In the genomic region with DNA sequence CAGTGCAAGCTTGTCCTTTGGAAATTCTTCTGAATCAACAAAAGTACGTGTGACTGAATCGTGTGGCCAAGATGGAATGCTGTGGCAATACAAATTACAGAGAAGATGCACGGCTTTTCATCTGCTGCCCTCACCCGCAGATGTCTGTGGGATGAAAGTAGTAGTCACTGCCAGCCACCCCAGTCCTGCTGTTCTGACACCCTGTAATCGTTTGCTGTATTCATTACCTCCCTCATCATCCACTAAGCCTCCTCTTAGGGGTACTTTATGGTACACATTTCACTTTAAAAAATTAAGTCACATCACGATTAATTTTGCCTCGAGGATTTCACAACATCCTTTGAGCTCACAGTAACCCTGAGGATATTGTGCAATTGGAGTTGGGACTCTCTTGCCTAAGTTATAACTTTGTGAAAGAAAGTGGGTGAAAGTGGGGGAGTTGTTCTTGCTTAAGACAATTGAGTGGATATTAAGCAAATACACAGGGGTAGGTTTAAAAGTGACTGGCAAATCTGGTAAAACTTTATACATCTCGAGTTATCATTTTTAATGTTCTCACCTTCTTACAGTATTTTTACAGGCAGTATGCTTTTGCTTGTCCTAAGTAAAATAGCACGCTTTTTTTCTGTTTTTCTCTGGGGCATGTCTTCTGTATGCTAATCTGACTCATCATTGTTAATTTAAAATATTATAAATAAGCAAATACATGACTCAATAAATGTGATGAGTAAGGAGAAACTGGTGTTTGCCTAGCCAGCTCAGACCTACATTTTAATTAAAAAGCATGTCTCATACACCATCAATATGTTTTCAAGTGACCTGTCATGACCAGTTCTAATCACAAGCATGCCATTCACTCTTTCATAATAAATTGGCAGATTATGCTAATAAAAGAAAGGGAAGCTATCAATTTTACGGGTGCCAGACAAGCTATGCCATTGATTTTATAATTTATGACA, we compare ENCODE assay signal across 1 cellular context.
TF ChIP-seq lines count a peak whose summit lies in the region.

No MANE protein-coding gene starts in this region.

TF ChIP-seq in HepG2, 621 proteins besides CTCF, POLR2A, EP300 and RAD21 (continued from another document and continues in another):
- TF ChIP-seq, protein P1, sequence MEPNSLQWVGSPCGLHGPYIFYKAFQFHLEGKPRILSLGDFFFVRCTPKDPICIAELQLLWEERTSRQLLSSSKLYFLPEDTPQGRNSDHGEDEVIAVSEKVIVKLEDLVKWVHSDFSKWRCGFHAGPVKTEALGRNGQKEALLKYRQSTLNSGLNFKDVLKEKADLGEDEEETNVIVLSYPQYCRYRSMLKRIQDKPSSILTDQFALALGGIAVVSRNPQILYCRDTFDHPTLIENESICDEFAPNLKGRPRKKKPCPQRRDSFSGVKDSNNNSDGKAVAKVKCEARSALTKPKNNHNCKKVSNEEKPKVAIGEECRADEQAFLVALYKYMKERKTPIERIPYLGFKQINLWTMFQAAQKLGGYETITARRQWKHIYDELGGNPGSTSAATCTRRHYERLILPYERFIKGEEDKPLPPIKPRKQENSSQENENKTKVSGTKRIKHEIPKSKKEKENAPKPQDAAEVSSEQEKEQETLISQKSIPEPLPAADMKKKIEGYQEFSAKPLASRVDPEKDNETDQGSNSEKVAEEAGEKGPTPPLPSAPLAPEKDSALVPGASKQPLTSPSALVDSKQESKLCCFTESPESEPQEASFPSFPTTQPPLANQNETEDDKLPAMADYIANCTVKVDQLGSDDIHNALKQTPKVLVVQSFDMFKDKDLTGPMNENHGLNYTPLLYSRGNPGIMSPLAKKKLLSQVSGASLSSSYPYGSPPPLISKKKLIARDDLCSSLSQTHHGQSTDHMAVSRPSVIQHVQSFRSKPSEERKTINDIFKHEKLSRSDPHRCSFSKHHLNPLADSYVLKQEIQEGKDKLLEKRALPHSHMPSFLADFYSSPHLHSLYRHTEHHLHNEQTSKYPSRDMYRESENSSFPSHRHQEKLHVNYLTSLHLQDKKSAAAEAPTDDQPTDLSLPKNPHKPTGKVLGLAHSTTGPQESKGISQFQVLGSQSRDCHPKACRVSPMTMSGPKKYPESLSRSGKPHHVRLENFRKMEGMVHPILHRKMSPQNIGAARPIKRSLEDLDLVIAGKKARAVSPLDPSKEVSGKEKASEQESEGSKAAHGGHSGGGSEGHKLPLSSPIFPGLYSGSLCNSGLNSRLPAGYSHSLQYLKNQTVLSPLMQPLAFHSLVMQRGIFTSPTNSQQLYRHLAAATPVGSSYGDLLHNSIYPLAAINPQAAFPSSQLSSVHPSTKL (CRISPR knock-in tag; IDR thresholded peaks at IDR 0.05) = peak; percentile 98
- no peak for TF ChIP-seq HOXA7 (CRISPR knock-in tag; IDR thresholded peaks at IDR 0.05)
- TF ChIP-seq ZNF775 (CRISPR knock-in tag; IDR thresholded peaks at IDR 0.05; ENCODE audit: borderline replicate concordance) = no peak
- TF ChIP-seq, protein P2, sequence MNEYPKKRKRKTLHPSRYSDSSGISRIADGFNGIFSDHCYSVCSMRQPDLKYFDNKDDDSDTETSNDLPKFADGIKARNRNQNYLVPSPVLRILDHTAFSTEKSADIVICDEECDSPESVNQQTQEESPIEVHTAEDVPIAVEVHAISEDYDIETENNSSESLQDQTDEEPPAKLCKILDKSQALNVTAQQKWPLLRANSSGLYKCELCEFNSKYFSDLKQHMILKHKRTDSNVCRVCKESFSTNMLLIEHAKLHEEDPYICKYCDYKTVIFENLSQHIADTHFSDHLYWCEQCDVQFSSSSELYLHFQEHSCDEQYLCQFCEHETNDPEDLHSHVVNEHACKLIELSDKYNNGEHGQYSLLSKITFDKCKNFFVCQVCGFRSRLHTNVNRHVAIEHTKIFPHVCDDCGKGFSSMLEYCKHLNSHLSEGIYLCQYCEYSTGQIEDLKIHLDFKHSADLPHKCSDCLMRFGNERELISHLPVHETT (CRISPR knock-in tag; conservative IDR thresholded peaks at IDR 0.05) = no peak
- no peak for TF ChIP-seq SYNCRIP (IDR thresholded peaks at IDR 0.05; ENCODE audit: insufficient read depth, low read depth, low read length)
- no peak for TF ChIP-seq RFX3 (CRISPR knock-in tag; IDR thresholded peaks at IDR 0.05)
- TF ChIP-seq, protein P3, sequence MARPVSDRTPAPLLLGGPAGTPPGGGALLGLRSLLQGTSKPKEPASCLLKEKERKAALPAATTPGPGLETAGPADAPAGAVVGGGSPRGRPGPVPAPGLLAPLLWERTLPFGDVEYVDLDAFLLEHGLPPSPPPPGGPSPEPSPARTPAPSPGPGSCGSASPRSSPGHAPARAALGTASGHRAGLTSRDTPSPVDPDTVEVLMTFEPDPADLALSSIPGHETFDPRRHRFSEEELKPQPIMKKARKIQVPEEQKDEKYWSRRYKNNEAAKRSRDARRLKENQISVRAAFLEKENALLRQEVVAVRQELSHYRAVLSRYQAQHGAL (CRISPR knock-in tag; IDR thresholded peaks at IDR 0.05; ENCODE audit: not compliant biosample characterization) = no peak
- TF ChIP-seq MED8 (CRISPR knock-in tag; IDR thresholded peaks at IDR 0.05; ENCODE audit: insufficient replicate concordance) = no peak
- TF ChIP-seq NFYB (CRISPR knock-in tag; IDR thresholded peaks at IDR 0.05) = no peak
- TF ChIP-seq STAG1 (CRISPR knock-in tag; IDR thresholded peaks at IDR 0.05) = no peak
- no peak for TF ChIP-seq KLF13 (CRISPR knock-in tag; IDR thresholded peaks at IDR 0.05)
- TF ChIP-seq, protein P4, sequence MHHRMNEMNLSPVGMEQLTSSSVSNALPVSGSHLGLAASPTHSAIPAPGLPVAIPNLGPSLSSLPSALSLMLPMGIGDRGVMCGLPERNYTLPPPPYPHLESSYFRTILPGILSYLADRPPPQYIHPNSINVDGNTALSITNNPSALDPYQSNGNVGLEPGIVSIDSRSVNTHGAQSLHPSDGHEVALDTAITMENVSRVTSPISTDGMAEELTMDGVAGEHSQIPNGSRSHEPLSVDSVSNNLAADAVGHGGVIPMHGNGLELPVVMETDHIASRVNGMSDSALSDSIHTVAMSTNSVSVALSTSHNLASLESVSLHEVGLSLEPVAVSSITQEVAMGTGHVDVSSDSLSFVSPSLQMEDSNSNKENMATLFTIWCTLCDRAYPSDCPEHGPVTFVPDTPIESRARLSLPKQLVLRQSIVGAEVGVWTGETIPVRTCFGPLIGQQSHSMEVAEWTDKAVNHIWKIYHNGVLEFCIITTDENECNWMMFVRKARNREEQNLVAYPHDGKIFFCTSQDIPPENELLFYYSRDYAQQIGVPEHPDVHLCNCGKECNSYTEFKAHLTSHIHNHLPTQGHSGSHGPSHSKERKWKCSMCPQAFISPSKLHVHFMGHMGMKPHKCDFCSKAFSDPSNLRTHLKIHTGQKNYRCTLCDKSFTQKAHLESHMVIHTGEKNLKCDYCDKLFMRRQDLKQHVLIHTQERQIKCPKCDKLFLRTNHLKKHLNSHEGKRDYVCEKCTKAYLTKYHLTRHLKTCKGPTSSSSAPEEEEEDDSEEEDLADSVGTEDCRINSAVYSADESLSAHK (CRISPR knock-in tag; IDR thresholded peaks at IDR 0.05; ENCODE audit: borderline replicate concordance) = no peak
- TF ChIP-seq GTF3A (CRISPR knock-in tag; conservative IDR thresholded peaks at IDR 0.05) = no peak
- no peak for TF ChIP-seq JUN (CRISPR knock-in tag; IDR thresholded peaks at IDR 0.05)
- TF ChIP-seq CREM (IDR thresholded peaks at IDR 0.05) = peak; percentile 78
- TF ChIP-seq CREM (CRISPR knock-in tag; IDR thresholded peaks at IDR 0.05) = no peak
- TF ChIP-seq ZNF24 (IDR thresholded peaks at IDR 0.05) = 0 out of 2 replicates have a peak, but pooled peaks have one; percentile 6
- TF ChIP-seq, protein P5, sequence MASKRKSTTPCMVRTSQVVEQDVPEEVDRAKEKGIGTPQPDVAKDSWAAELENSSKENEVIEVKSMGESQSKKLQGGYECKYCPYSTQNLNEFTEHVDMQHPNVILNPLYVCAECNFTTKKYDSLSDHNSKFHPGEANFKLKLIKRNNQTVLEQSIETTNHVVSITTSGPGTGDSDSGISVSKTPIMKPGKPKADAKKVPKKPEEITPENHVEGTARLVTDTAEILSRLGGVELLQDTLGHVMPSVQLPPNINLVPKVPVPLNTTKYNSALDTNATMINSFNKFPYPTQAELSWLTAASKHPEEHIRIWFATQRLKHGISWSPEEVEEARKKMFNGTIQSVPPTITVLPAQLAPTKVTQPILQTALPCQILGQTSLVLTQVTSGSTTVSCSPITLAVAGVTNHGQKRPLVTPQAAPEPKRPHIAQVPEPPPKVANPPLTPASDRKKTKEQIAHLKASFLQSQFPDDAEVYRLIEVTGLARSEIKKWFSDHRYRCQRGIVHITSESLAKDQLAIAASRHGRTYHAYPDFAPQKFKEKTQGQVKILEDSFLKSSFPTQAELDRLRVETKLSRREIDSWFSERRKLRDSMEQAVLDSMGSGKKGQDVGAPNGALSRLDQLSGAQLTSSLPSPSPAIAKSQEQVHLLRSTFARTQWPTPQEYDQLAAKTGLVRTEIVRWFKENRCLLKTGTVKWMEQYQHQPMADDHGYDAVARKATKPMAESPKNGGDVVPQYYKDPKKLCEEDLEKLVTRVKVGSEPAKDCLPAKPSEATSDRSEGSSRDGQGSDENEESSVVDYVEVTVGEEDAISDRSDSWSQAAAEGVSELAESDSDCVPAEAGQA (IDR thresholded peaks at IDR 0.05; ENCODE audit: low read depth) = no peak
- TF ChIP-seq, protein P5 (CRISPR knock-in tag; IDR thresholded peaks at IDR 0.05; ENCODE audit: borderline replicate concordance) = no peak
- TF ChIP-seq NRL (CRISPR knock-in tag; IDR thresholded peaks at IDR 0.05; ENCODE audit: borderline replicate concordance) = no peak
- TF ChIP-seq HMGA1 (CRISPR knock-in tag; conservative IDR thresholded peaks at IDR 0.05) = no peak
- TF ChIP-seq ZNF547 (CRISPR knock-in tag; IDR thresholded peaks at IDR 0.05) = no peak
- no peak for TF ChIP-seq SETDB1 (CRISPR knock-in tag; IDR thresholded peaks at IDR 0.05; ENCODE audit: borderline replicate concordance)
- no peak for TF ChIP-seq FIP1L1 (IDR thresholded peaks at IDR 0.05; ENCODE audit: borderline replicate concordance, insufficient read depth, low read depth, low read length)
- TF ChIP-seq, protein P6, sequence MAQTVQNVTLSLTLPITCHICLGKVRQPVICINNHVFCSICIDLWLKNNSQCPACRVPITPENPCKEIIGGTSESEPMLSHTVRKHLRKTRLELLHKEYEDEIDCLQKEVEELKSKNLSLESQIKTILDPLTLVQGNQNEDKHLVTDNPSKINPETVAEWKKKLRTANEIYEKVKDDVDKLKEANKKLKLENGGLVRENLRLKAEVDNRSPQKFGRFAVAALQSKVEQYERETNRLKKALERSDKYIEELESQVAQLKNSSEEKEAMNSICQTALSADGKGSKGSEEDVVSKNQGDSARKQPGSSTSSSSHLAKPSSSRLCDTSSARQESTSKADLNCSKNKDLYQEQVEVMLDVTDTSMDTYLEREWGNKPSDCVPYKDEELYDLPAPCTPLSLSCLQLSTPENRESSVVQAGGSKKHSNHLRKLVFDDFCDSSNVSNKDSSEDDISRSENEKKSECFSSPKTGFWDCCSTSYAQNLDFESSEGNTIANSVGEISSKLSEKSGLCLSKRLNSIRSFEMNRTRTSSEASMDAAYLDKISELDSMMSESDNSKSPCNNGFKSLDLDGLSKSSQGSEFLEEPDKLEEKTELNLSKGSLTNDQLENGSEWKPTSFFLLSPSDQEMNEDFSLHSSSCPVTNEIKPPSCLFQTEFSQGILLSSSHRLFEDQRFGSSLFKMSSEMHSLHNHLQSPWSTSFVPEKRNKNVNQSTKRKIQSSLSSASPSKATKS (CRISPR knock-in tag; IDR thresholded peaks at IDR 0.05) = peak; percentile 79; the same call in 1 of the 2 replicates
- no peak for TF ChIP-seq POLR2G (IDR thresholded peaks at IDR 0.05; ENCODE audit: low read depth, low read length)
- TF ChIP-seq BHLHE40 (IDR thresholded peaks at IDR 0.05; ENCODE audit: low read length) = peak; percentile 64; the same call in 1 of the 2 replicates
- TF ChIP-seq TAF15 (IDR thresholded peaks at IDR 0.05; ENCODE audit: low read depth, low read length, poor library complexity, severe bottlenecking) = no peak
- TF ChIP-seq ZNF446 (CRISPR knock-in tag; IDR thresholded peaks at IDR 0.05) = no peak
- TF ChIP-seq, protein P7, sequence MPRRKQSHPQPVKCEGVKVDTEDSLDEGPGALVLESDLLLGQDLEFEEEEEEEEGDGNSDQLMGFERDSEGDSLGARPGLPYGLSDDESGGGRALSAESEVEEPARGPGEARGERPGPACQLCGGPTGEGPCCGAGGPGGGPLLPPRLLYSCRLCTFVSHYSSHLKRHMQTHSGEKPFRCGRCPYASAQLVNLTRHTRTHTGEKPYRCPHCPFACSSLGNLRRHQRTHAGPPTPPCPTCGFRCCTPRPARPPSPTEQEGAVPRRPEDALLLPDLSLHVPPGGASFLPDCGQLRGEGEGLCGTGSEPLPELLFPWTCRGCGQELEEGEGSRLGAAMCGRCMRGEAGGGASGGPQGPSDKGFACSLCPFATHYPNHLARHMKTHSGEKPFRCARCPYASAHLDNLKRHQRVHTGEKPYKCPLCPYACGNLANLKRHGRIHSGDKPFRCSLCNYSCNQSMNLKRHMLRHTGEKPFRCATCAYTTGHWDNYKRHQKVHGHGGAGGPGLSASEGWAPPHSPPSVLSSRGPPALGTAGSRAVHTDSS (CRISPR knock-in tag; conservative IDR thresholded peaks at IDR 0.05) = no peak
- no peak for TF ChIP-seq ZNF773 (CRISPR knock-in tag; IDR thresholded peaks at IDR 0.05; ENCODE audit: borderline replicate concordance)
- no peak for TF ChIP-seq ZNF619 (CRISPR knock-in tag; IDR thresholded peaks at IDR 0.05)
- no peak for TF ChIP-seq FOXA1 (IDR thresholded peaks at IDR 0.05)
- TF ChIP-seq FOXA1 (CRISPR knock-in tag; IDR thresholded peaks at IDR 0.05) = no peak
- no peak for TF ChIP-seq SAFB2 (CRISPR knock-in tag; IDR thresholded peaks at IDR 0.05; ENCODE audit: borderline replicate concordance, low read depth)
- TF ChIP-seq, protein P8, sequence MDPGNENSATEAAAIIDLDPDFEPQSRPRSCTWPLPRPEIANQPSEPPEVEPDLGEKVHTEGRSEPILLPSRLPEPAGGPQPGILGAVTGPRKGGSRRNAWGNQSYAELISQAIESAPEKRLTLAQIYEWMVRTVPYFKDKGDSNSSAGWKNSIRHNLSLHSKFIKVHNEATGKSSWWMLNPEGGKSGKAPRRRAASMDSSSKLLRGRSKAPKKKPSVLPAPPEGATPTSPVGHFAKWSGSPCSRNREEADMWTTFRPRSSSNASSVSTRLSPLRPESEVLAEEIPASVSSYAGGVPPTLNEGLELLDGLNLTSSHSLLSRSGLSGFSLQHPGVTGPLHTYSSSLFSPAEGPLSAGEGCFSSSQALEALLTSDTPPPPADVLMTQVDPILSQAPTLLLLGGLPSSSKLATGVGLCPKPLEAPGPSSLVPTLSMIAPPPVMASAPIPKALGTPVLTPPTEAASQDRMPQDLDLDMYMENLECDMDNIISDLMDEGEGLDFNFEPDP (CRISPR knock-in tag; conservative IDR thresholded peaks at IDR 0.05) = no peak
- 0 out of 2 replicates have a peak, but pooled peaks have one; percentile 52 for TF ChIP-seq ELF3 (CRISPR knock-in tag; IDR thresholded peaks at IDR 0.05)
- TF ChIP-seq ZNF776 (CRISPR knock-in tag; IDR thresholded peaks at IDR 0.05) = no peak
